In genomic region chr15:77225088-77225487, GRCh38 we compare ENCODE assay signal across 26 cellular contexts.
DNase-seq lines count a peak whose midpoint lies in the region; ATAC-seq, FAIRE-seq and TF ChIP-seq lines count a peak whose summit lies in the region.
"Had no signal": no experiment of that assay in that cellular context is flagged by ENCODE, and none has a peak within 500 bp of the region (broad histone marks: within the 10 kb centered on the region; RNA-seq: fewer than 3 reads in every experiment).

No MANE protein-coding gene starts in this region.

- H3K27ac Mint-ChIP-seq in HFFc6 (0 out of 2 replicates have a peak overlapping the region, but pooled peaks have one; percentile 5), mesothelial cell of epicardium (peak overlapping the region; percentile 75)
- H3K27ac Mint-ChIP-seq: activated CD4-positive, alpha-beta T cell treated with anti-CD3 and anti-CD28 coated beads, Interleukin-2, amount 10 ng/mL, durations not matched to agents 24 days and 14 days; activated CD8-positive, alpha-beta memory T cell treated with anti-CD3 and anti-CD28 coated beads, Interleukin-2, amount 10 ng/mL, durations not matched to agents 7 days and 5 days; CD14-positive monocyte; memory B cell had no signal

- TF ChIP-seq CTCF in AG10803 (conservative IDR thresholded peaks at IDR 0.05; ENCODE audit: low read length), result no peak
- no peak for TF ChIP-seq CTCF in HFFc6 (IDR thresholded peaks at IDR 0.05)
- no peak for TF ChIP-seq CTCF in mesothelial cell of epicardium (IDR thresholded peaks at IDR 0.05; ENCODE audit: unreplicated experiment)

- no peak for FAIRE-seq in RCC 7860 (lab: Jason Lieb, UNC)
- FAIRE-seq: G401.6, pancreas had no signal

- no peak overlapping the region for H3K4me3 Mint-ChIP-seq in HFFc6
- no peak overlapping the region for H3K4me3 Mint-ChIP-seq in mesothelial cell of epicardium
- H3K4me3 Mint-ChIP-seq: activated CD4-positive, alpha-beta T cell treated with anti-CD3 and anti-CD28 coated beads, Interleukin-2, amount 10 ng/mL, durations not matched to agents 24 days and 14 days; activated CD8-positive, alpha-beta memory T cell treated with anti-CD3 and anti-CD28 coated beads, Interleukin-2, amount 10 ng/mL, durations not matched to agents 7 days and 5 days; CD14-positive monocyte; central memory CD8-positive, alpha-beta T cell; memory B cell had no signal

- H3K9me3 Mint-ChIP-seq in HFFc6 (no peaks in the 10 kb centered on the region), mesothelial cell of epicardium (no peaks in the 10 kb centered on the region)
- H3K9me3 Mint-ChIP-seq: activated CD4-positive, alpha-beta T cell treated with anti-CD3 and anti-CD28 coated beads, Interleukin-2, amount 10 ng/mL, durations not matched to agents 24 days and 14 days; CD14-positive monocyte; central memory CD8-positive, alpha-beta T cell; memory B cell; naive B cell had no signal

- peaks cover under 1% of the 10 kb centered on the region; the same call in 1 of the 2 replicates for H3K36me3 Mint-ChIP-seq in HFFc6 (ENCODE audit: low read depth)
- no peaks in the 10 kb centered on the region for H3K36me3 Mint-ChIP-seq in mesothelial cell of epicardium
- H3K36me3 Mint-ChIP-seq: activated CD8-positive, alpha-beta memory T cell treated with anti-CD3 and anti-CD28 coated beads, Interleukin-2, amount 10 ng/mL, durations not matched to agents 7 days and 5 days; CD14-positive monocyte; memory B cell; naive B cell had no signal

- peak; percentile 40 for DNase-seq in AG10803 (ENCODE audit: low read depth)
- no peak for DNase-seq in HFFc6
- DNase-seq in mesothelial cell of epicardium (ENCODE audit: low spot score in 2 of 2, unreplicated experiment in 2 of 2), result no peak
- DNase-seq in RCC 7860 (ENCODE audit: low spot score), result no peak
- DNase-seq in NCI-H2029 (lab: John Stamatoyannopoulos, UW), result no peak
- DNase-seq: activated CD4-positive, alpha-beta T cell treated with anti-CD3 and anti-CD28 coated beads, Interleukin-2, amount 10 ng/mL, durations not matched to agents 24 days and 14 days; activated CD8-positive, alpha-beta memory T cell treated with anti-CD3 and anti-CD28 coated beads, Interleukin-2, amount 10 ng/mL, durations not matched to agents 7 days and 5 days; activated naive CD4-positive, alpha-beta T cell treated with anti-CD3 and anti-CD28 coated beads, Interleukin-2, amount 50 U/mL, for 16 hours; erythroblast; naive B cell; NCI-H1105 treated with DMSO at 0.1 percent for 48 hours; NK-92 treated with Interleukin-12 subunit alpha and Interleukin-12 subunit beta, amount 100 ng/mL, for 24 hours; pancreas; right lobe of liver; stimulated activated CD8-positive, alpha-beta memory T cell treated with anti-CD3 and anti-CD28 coated beads, Interleukin-4, amount 100 ng/mL, for 48 hours; upper lobe of left lung had no signal

- H3K4me1 ChIP-seq in ectodermal cell (ENCODE audit: control insufficient read depth, insufficient read depth, low read length), result peaks cover 4% of the 10 kb centered on the region
- H3K4me1 ChIP-seq: ascending aorta, right lobe of liver had no signal

- peaks cover 44% of the 10 kb centered on the region for H3K4me1 Mint-ChIP-seq in HFFc6 (ENCODE audit: low read depth)
- H3K4me1 Mint-ChIP-seq in mesothelial cell of epicardium, result peaks cover 50% of the 10 kb centered on the region

- ATAC-seq in GM19455 (IDR thresholded peaks at IDR 0.05; ENCODE audit: unreplicated experiment) (no peak), GM21515 (IDR thresholded peaks at IDR 0.05; ENCODE audit: unreplicated experiment) (no peak)
- ATAC-seq: activated CD8-positive, alpha-beta memory T cell treated with anti-CD3 and anti-CD28 coated beads, Interleukin-2, amount 10 ng/mL, durations not matched to agents 7 days and 5 days; Panc1; pancreas had no signal

- H3K27me3 Mint-ChIP-seq in HFFc6 (ENCODE audit: insufficient read depth), result no peaks in the 10 kb centered on the region
- H3K27me3 Mint-ChIP-seq in mesothelial cell of epicardium (ENCODE audit: low read depth), result no peaks in the 10 kb centered on the region
- H3K27me3 Mint-ChIP-seq: activated CD4-positive, alpha-beta T cell treated with anti-CD3 and anti-CD28 coated beads, Interleukin-2, amount 10 ng/mL, durations not matched to agents 24 days and 14 days; activated CD8-positive, alpha-beta memory T cell treated with anti-CD3 and anti-CD28 coated beads, Interleukin-2, amount 10 ng/mL, durations not matched to agents 7 days and 5 days; central memory CD8-positive, alpha-beta T cell; memory B cell; naive B cell had no signal

- no peaks in the 10 kb centered on the region for H3K9me3 ChIP-seq in ectodermal cell (ENCODE audit: control insufficient read depth, low read length)
- H3K9me3 ChIP-seq: ascending aorta, pancreas, right lobe of liver, SJSA1, upper lobe of left lung had no signal

- no peaks in the 10 kb centered on the region for H3K36me3 ChIP-seq in ectodermal cell (ENCODE audit: control insufficient read depth, insufficient read depth, low read length)
- H3K36me3 ChIP-seq: ascending aorta, pancreas, right lobe of liver, SJSA1, upper lobe of left lung had no signal

- no peaks in the 10 kb centered on the region for H3K27me3 ChIP-seq in ectodermal cell (ENCODE audit: control insufficient read depth, insufficient read depth, low read length, poor library complexity, severe bottlenecking)
- H3K27me3 ChIP-seq: ascending aorta, pancreas, right lobe of liver, SJSA1, upper lobe of left lung had no signal

- 88 to 100% methylated on average over 1 to 2 of the region's 2 CpGs for WGBS in ectodermal cell, 2 experiments

- H3K4me3 ChIP-seq in AG10803 (ENCODE audit: low read length) (no peak overlapping the region), ectodermal cell (ENCODE audit: insufficient read depth, low read depth, low read length) (no peak overlapping the region)
- H3K4me3 ChIP-seq: ascending aorta, pancreas, right lobe of liver, SJSA1, upper lobe of left lung had no signal

- H3K27ac ChIP-seq in ectodermal cell (ENCODE audit: insufficient read depth, low read depth, low read length, poor library complexity, severe bottlenecking), result peak overlapping the region; percentile 31
- H3K27ac ChIP-seq: ascending aorta, pancreas, right lobe of liver, SJSA1 had no signal
